Comparison of ENCODE assay signal across 8 cellular contexts in the genomic region with DNA sequence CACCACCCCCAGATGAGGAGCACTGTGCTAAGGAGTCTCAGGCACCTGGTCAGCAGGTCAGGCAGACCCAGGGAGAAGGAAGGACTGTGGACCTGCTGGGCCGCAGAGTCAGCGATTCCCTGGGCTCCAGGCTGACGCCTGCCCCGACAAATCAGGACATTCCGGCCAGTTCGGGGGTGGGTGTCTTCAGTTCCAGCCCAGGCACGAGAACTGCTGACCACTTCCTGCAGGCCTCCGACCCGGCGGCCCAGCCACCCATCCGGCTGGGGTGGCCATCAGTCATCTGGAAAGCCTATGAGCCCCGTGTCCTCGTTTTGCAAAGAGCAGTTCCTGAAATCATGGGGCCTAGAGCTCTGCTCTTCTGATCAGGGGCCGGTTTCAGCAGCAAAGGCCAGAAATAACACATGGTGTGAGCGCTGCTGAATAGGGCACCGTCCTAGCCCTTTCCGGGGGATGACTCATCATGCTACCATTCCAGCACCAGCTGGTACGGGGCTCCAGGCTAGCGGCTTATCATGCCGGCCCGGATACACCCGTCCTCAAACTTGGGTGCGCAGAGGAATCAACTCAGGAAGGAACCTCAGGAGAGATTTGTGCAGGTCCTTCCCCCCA. TPM values are rescaled to one million over a fixed set of nuclear protein-coding genes. Genes with fewer than 3 reads are reported as not detected.
DNase-seq lines count a peak whose midpoint lies in the region; ATAC-seq and TF ChIP-seq lines count a peak whose summit lies in the region.

No MANE protein-coding gene starts in this region.

- TF ChIP-seq POLR2A in GM18505 (IDR thresholded peaks at IDR 0.05; ENCODE audit: borderline replicate concordance, extremely low read depth, insufficient read depth, insufficient read length) = no peak

- no peaks in the 10 kb centered on the region for H3K36me3 Mint-ChIP-seq in memory B cell

- DNase-seq in M059J (ENCODE audit: low read depth) (peak; percentile 69), choroid plexus epithelial cell (ENCODE audit: low read depth) (peak; percentile 91), memory B cell (ENCODE audit: low spot score in 2 of 2) (no peak), AML-193 (lab: John Stamatoyannopoulos, UW) (no peak), NCI-H1417 (lab: John Stamatoyannopoulos, UW) (no peak)

- no peak overlapping the region for H3K4me3 Mint-ChIP-seq in memory B cell

- ATAC-seq in GM19395 (IDR thresholded peaks at IDR 0.05; ENCODE audit: unreplicated experiment) = peak; percentile 56
- no peak for ATAC-seq in memory B cell (ENCODE audit: low read depth)
- no peak for ATAC-seq in HG02884 (IDR thresholded peaks at IDR 0.05; ENCODE audit: unreplicated experiment)
- no peak for ATAC-seq in GM18505 (IDR thresholded peaks at IDR 0.05; ENCODE audit: unreplicated experiment)

- H3K27ac Mint-ChIP-seq in memory B cell = peak overlapping the region; percentile 28

- no peak overlapping the region for H3K4me3 ChIP-seq in choroid plexus epithelial cell (ENCODE audit: low read depth, low read length)

- H3K4me1 Mint-ChIP-seq in memory B cell = peaks cover 25% of the 10 kb centered on the region

- H3K9me3 Mint-ChIP-seq in memory B cell = no peaks in the 10 kb centered on the region

- TF ChIP-seq CTCF in choroid plexus epithelial cell (conservative IDR thresholded peaks at IDR 0.05; ENCODE audit: low read depth, low read length) = no peak

- peaks cover 18% of the 10 kb centered on the region for H3K27me3 Mint-ChIP-seq in memory B cell

RNA-seq across cellular contexts. Expression of gene SH3TC1, which starts 7.8 kb away (rescaled TPM):
- 0.66 and 1.8 TPM in 2 replicates for total RNA-seq in M059J (2014; rRNA removed; shearing (Covaris generic))

RNA-seq across cellular contexts. Expression of gene ABLIM2, which starts 32.6 kb away (rescaled TPM):
- total RNA-seq in M059J (2014; rRNA removed; shearing (Covaris generic)) = not detected in 2 replicates

Comparison
In these comparisons a context has a peak if more than half of its experiments do, and no peak if none do; other contexts are left out.
1. DNase-seq: peak in M059J (single experiment) and choroid plexus epithelial cell (single experiment); none in memory B cell (0 of 2), AML-193 (0 of 2) and NCI-H1417 (0 of 3).